9 cellular contexts compared by ENCODE assay signal in the genomic region with DNA sequence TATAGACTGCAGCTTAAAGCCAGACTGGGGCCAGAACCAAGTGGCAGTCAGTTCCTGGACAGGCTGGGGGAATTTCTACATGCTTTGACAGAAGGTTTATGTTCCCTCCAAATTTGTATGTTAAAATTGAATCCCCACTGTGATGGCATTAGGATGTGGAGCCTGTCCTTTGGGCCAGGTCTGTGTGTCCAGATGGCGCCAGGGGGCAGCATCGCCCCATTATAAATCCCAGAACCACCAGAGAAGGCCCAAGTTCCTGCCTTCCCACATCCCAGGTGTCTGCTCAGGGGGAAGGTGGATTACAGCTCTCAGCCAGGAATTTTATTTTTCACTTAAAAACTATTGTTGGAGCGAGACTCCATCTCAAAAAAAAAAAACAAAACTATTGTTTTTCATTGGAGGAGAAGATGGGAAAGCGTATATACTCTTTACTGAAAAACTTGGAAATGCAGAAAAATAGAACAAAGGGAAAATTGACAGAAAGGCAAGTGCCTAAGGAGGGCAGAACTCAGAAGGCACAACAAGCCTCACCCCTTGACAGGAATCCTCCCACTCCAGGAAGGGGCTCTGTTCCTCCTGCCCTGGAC. TPM values are rescaled to one million over a fixed set of nuclear protein-coding genes. Genes with fewer than 3 reads are reported as not detected.
DNase-seq lines count a peak whose midpoint lies in the region; ATAC-seq and TF ChIP-seq lines count a peak whose summit lies in the region.
"Had no signal": no experiment of that assay in that cellular context is flagged by ENCODE, and none has a peak within 500 bp of the region (broad histone marks: within the 10 kb centered on the region; RNA-seq: fewer than 3 reads in every experiment).

No MANE protein-coding gene starts in this region.

- no peaks in the 10 kb centered on the region for H4K20me1 ChIP-seq in SK-N-SH (ENCODE audit: insufficient read depth)

- no peak for TF ChIP-seq EP300 in SK-N-SH (IDR thresholded peaks at IDR 0.05; ENCODE audit: borderline replicate concordance in 1 of 2, low read depth in 1 of 2, low read length in 1 of 2)

- peak; percentile 86 for TF ChIP-seq RAD21 in SK-N-SH (IDR thresholded peaks at IDR 0.05; ENCODE audit: low read length)

- CTCF ChIA-PET in A673 (lab: Charles Lee) (no interaction called here), SK-N-SH (lab: Yijun Ruan, JAX) (interaction anchor here (0.6 to 6.5 kb wide), 38 partner anchors 8 to 481 kb away, joined by 3 to 67 read pairs (median 4); partner anchors contain the start of gene CSF2)

- ATAC-seq in GM21529 (IDR thresholded peaks at IDR 0.05; ENCODE audit: unreplicated experiment), result no peak

- TF ChIP-seq CTCF in A673 (conservative IDR thresholded peaks at IDR 0.05; ENCODE audit: low read depth, low read length) (peak; percentile 32; the same call in 1 of the 2 replicates), GM12864 (IDR thresholded peaks at IDR 0.05; ENCODE audit: low read depth, low read length, missing control alignments) (peak; percentile 64), LNCAP (IDR thresholded peaks at IDR 0.05) (peak; percentile 49), SK-N-SH (IDR thresholded peaks at IDR 0.05) (peak; percentile 83), astrocyte of the cerebellum (IDR thresholded peaks at IDR 0.05; ENCODE audit: low read depth, low read length, missing control alignments) (peak; percentile 70)

- in situ Hi-C loops in astrocyte of the cerebellum (cut with HindIII; ENCODE audit: low sequenced_read_pairs), result no loop called here

- H3K36me3 ChIP-seq in A673 (ENCODE audit: insufficient read depth, low read length, poor library complexity, severe bottlenecking) (no peaks in the 10 kb centered on the region), SK-N-SH (replicated peaks in 1 of 2; ENCODE audit: control insufficient read depth in 1 of 2, insufficient read depth in 2 of 2, low read length in 1 of 2) (no peaks in the 10 kb centered on the region)

- no peak overlapping the region for H3K9ac ChIP-seq in SK-N-SH

- DNase-seq in A673 (ENCODE audit: low spot score), result peak; percentile 29
- DNase-seq in GM12864 (ENCODE audit: low read depth), result peak; percentile 18
- peak; percentile 86 for DNase-seq in SK-N-SH
- peak; percentile 46 for DNase-seq in astrocyte of the cerebellum (ENCODE audit: low read depth)
- DNase-seq in iPS-NIHi7 (ENCODE audit: extremely low spot score), result peak; percentile 93
- peak; percentile 80 for DNase-seq in stimulated activated CD8-positive, alpha-beta memory T cell treated with anti-CD3 and anti-CD28 coated beads, Interleukin-4, amount 100 ng/mL, for 48 hours

- H3K4me3 ChIP-seq in A673 (ENCODE audit: low read depth, low read length, poor library complexity, severe bottlenecking) (no peak overlapping the region), GM12864 (ENCODE audit: low read depth, low read length) (no peak overlapping the region), SK-N-SH (ENCODE audit: low read depth in 2 of 2, low read length in 1 of 2) (no peak overlapping the region; a peak in 1 of 4 replicates), astrocyte of the cerebellum (ENCODE audit: low read depth, low read length) (no peak overlapping the region)

- intact Hi-C loops in A673 (cut with micrococcal nuclease; ENCODE audit: unreplicated experiment), result no loop called here

- WGBS in SK-N-SH (ENCODE audit: low lambda C conversion rate), result 28% methylated on average over 4 of the region's 4 CpGs

- H3K27ac ChIP-seq in A673 (ENCODE audit: low read depth, low read length, poor library complexity, severe bottlenecking) (no peak overlapping the region), SK-N-SH (ENCODE audit: low read depth in 2 of 2, low read length in 1 of 2) (no peak overlapping the region)
- H3K27ac ChIP-seq: epithelial cell of prostate had no signal

- H3K4me2 ChIP-seq in SK-N-SH, result no peak overlapping the region

- H3F3A ChIP-seq in SK-N-SH (replicated peaks; ENCODE audit: insufficient read depth), result no peaks in the 10 kb centered on the region

- POLR2A ChIA-PET in A673 (lab: Charles Lee; ENCODE audit: low non-redundant PET) (no interaction called here), SK-N-SH (lab: Yijun Ruan, JAX) (no interaction called here)

- H2AFZ ChIP-seq in SK-N-SH (ENCODE audit: low read depth), result no peak overlapping the region

- no TSS peak for BruUV-seq in A673 (replicated peaks; lab: Mats Ljungman, UMichigan)

- H3K79me2 ChIP-seq in SK-N-SH (ENCODE audit: insufficient read depth), result no peaks in the 10 kb centered on the region

- H3K9me2 ChIP-seq in SK-N-SH, result no peaks in the 10 kb centered on the region

- H3K27me3 ChIP-seq in A673 (replicated peaks; ENCODE audit: insufficient read depth, low read depth, low read length, poor library complexity) (no peaks in the 10 kb centered on the region), SK-N-SH (ENCODE audit: insufficient read depth) (no peaks in the 10 kb centered on the region)

- H3K9me3 ChIP-seq in A673 (ENCODE audit: low read depth, low read length, poor library complexity, severe bottlenecking) (no peaks in the 10 kb centered on the region), SK-N-SH (no peaks in the 10 kb centered on the region)

- H3K4me1 ChIP-seq in A673 (ENCODE audit: insufficient read depth, low read length, poor library complexity, severe bottlenecking) (no peaks in the 10 kb centered on the region), SK-N-SH (ENCODE audit: control insufficient read depth in 1 of 2, insufficient read depth in 2 of 2, low read depth in 1 of 2, low read length in 1 of 2) (no peaks in the 10 kb centered on the region)

TF ChIP-seq in SK-N-SH, 30 proteins besides CTCF, POLR2A, EP300 and RAD21:
- TF ChIP-seq MEF2A (IDR thresholded peaks at IDR 0.05; ENCODE audit: borderline replicate concordance, low read depth), result no peak
- peak; percentile 67 for TF ChIP-seq SMC3 (IDR thresholded peaks at IDR 0.05; ENCODE audit: low read depth, low read length)
- TF ChIP-seq TEAD4 (IDR thresholded peaks at IDR 0.05; ENCODE audit: borderline replicate concordance, insufficient read depth), result no peak
- TF ChIP-seq YY1 (IDR thresholded peaks at IDR 0.05; ENCODE audit: low read depth), result no peak
- TF ChIP-seq NFIC (IDR thresholded peaks at IDR 0.05; ENCODE audit: borderline replicate concordance), result no peak

RNA-seq across cellular contexts. Expression of gene IL3, which starts 5.0 kb away (rescaled TPM):
- not detected in 2 replicates for total RNA-seq in A673 (2021)
- not detected in 2 replicates for polyA plus RNA-seq in SK-N-SH (2012; rRNA removed)
- not detected in 2 replicates for polyA plus RNA-seq in SK-N-SH (2012; cell fraction: cytosol; rRNA removed)
- not detected in 2 replicates for polyA plus RNA-seq in SK-N-SH (2012; cell fraction: nucleus; rRNA removed)

RNA-seq across cellular contexts. Expression of gene CSF2, which starts 8.1 kb away (rescaled TPM):
- total RNA-seq in A673 (2021), result not detected in 2 replicates
- 0.70 and 0.97 TPM in 2 replicates for polyA plus RNA-seq in SK-N-SH (2012; rRNA removed)
- 0.54 and 0.62 TPM in 2 replicates for polyA plus RNA-seq in SK-N-SH (2012; cell fraction: cytosol; rRNA removed)
- polyA plus RNA-seq in SK-N-SH (2012; cell fraction: nucleus; rRNA removed), result 0.64 and 1.5 TPM in 2 replicates

RNA-seq across cellular contexts. Expression of gene ACSL6, which starts 54.0 kb away (rescaled TPM):
- total RNA-seq in A673 (2021), result not detected in 2 replicates
- 0.29 and 0.46 TPM in 2 replicates for polyA plus RNA-seq in SK-N-SH (2012; rRNA removed)
- polyA plus RNA-seq in SK-N-SH (2012; cell fraction: cytosol; rRNA removed), result 0.09 and 0.17 TPM in 2 replicates
- polyA plus RNA-seq in SK-N-SH (2012; cell fraction: nucleus; rRNA removed), result 1.2 and 2.0 TPM in 2 replicates

Comparison
In these comparisons a context has a peak if more than half of its experiments do, and no peak if none do; other contexts are left out.
1. DNase-seq: peak in every context shown above with its lines; median percentile 93 in iPS-NIHi7; 86 in SK-N-SH; 80 in stimulated activated CD8-positive, alpha-beta memory T cell treated with anti-CD3 and anti-CD28 coated beads, Interleukin-4, amount 100 ng/mL, for 48 hours; 46 in astrocyte of the cerebellum; 29 in A673; 18 in GM12864.
2. CTCF ChIP-seq: peak in every context shown above with its lines; median percentile 83 in SK-N-SH; 70 in astrocyte of the cerebellum; 64 in GM12864; 49 in LNCAP; 32 in A673.